ENCODE assay signal across 16 cellular contexts in genomic region chr16:54843424-54843750, GRCh38.
DNase-seq lines count a peak whose midpoint lies in the region; ATAC-seq and TF ChIP-seq lines count a peak whose summit lies in the region.
"Had no signal": no experiment of that assay in that cellular context is flagged by ENCODE, and none has a peak within 500 bp of the region (broad histone marks: within the 10 kb centered on the region; RNA-seq: fewer than 3 reads in every experiment).

No MANE protein-coding gene starts in this region.

- no peak overlapping the region for H4K8ac ChIP-seq in trophoblast cell (ENCODE audit: low read depth, low read length)

- no peak overlapping the region for H2BK12ac ChIP-seq in trophoblast cell (ENCODE audit: low read length)

- peaks cover 16% of the 10 kb centered on the region for H3K4me1 ChIP-seq in MM.1S (ENCODE audit: low read length)
- peaks cover 15% of the 10 kb centered on the region for H3K4me1 ChIP-seq in mammary epithelial cell (ENCODE audit: insufficient read depth, low read length)
- no peaks in the 10 kb centered on the region for H3K4me1 ChIP-seq in trophoblast cell (ENCODE audit: control insufficient read depth in 1 of 2, insufficient read depth in 2 of 2, low read length in 2 of 2)

- no peak overlapping the region; the same call in 1 of the 2 replicates for H3K4me3 ChIP-seq in MM.1S (ENCODE audit: low read length)
- H3K4me3 ChIP-seq in mammary epithelial cell (replicated peaks in 1 of 3; ENCODE audit: insufficient read depth in 1 of 3, low read depth in 2 of 3, low read length in 3 of 3) = no peak overlapping the region
- H3K4me3 ChIP-seq in trophoblast cell (ENCODE audit: low read depth, low read length) = no peak overlapping the region
- H3K4me3 ChIP-seq: GM23338 had no signal

- intact Hi-C loops in mammary epithelial cell (cut with micrococcal nuclease) = no loop called here

- H3K36me3 ChIP-seq in MM.1S (replicated peaks; ENCODE audit: insufficient read depth, low read length) = no peaks in the 10 kb centered on the region
- H3K36me3 ChIP-seq in mammary epithelial cell (ENCODE audit: insufficient read depth, low read length) = no peaks in the 10 kb centered on the region
- no peaks in the 10 kb centered on the region for H3K36me3 ChIP-seq in trophoblast cell (ENCODE audit: control insufficient read depth in 1 of 2, insufficient read depth in 2 of 2, low read length in 2 of 2)

- peak overlapping the region; percentile 76 for H2AFZ ChIP-seq in MM.1S (ENCODE audit: low read length)
- H2AFZ ChIP-seq in mammary epithelial cell (ENCODE audit: low read depth, low read length) = peak overlapping the region; percentile 31
- H2AFZ ChIP-seq in trophoblast cell (ENCODE audit: insufficient read depth, low read length, poor library complexity) = no peak overlapping the region
- H2AFZ ChIP-seq: GM23338 had no signal

- dilution Hi-C loops in mammary epithelial cell (cut with HindIII; ENCODE audit: low sequenced_read_pairs) = no loop called here

- H3K4ac ChIP-seq in trophoblast cell (ENCODE audit: low read depth, low read length) = no peak overlapping the region

- peaks cover 11% of the 10 kb centered on the region for H3F3A ChIP-seq in MM.1S (ENCODE audit: insufficient read depth, low read length)

- in situ Hi-C loops in mammary epithelial cell (cut with MboI; ENCODE audit: low sequenced_read_pairs in 2 of 2) = no loop called here

- H3K79me1 ChIP-seq in trophoblast cell (ENCODE audit: low read length) = no peaks in the 10 kb centered on the region

- H3K14ac ChIP-seq in trophoblast cell (ENCODE audit: low read length) = no peak overlapping the region

- peak; percentile 44 for DNase-seq in MM.1S
- peak; percentile 37 for DNase-seq in mammary epithelial cell
- no peak for DNase-seq in epithelial cell of prostate (ENCODE audit: low read depth, low spot score)
- DNase-seq in trophoblast cell = peak; percentile 4 to 14
- DNase-seq in activated gamma-delta T cell (lab: John Stamatoyannopoulos, UW) = no peak
- DNase-seq in stimulated activated naive CD4-positive, alpha-beta T cell treated with Interleukin-2 at 50 U/mL for 16 hours (lab: John Stamatoyannopoulos, UW) = no peak
- DNase-seq: C1 segment of cervical spinal cord; Calu3; CD4-positive, alpha-beta memory T cell; COR-L47; DMS53; DMS79 treated with DMSO at 0.1 percent for 48 hours; H9 had no signal

- no peak overlapping the region for H4K12ac ChIP-seq in trophoblast cell (ENCODE audit: low read depth, low read length)

- no TSS peak for BruUV-seq in mammary epithelial cell (replicated peaks; lab: Mats Ljungman, UMichigan)

- H3K9ac ChIP-seq in MM.1S (ENCODE audit: low read length) (peak overlapping the region; percentile 30), mammary epithelial cell (ENCODE audit: insufficient read depth, low read length) (no peak overlapping the region), trophoblast cell (ENCODE audit: low read length) (no peak overlapping the region)

- peak overlapping the region; percentile 32 for H3K4me2 ChIP-seq in MM.1S (ENCODE audit: low read depth, low read length)
- peak overlapping the region; percentile 7 for H3K4me2 ChIP-seq in mammary epithelial cell (ENCODE audit: insufficient read depth, low read depth, low read length)
- no peak overlapping the region for H3K4me2 ChIP-seq in trophoblast cell (ENCODE audit: low read length)
- H3K4me2 ChIP-seq: GM23338 had no signal

- H3K18ac ChIP-seq in trophoblast cell (ENCODE audit: low read length) = no peak overlapping the region

- CTCF ChIA-PET in mammary epithelial cell (lab: Charles Lee; ENCODE audit: low non-redundant PET) = no interaction called here

- H3K9me2 ChIP-seq in MM.1S (replicated peaks; ENCODE audit: insufficient read depth, low read length) = no peaks in the 10 kb centered on the region

- H2BK120ac ChIP-seq in trophoblast cell (ENCODE audit: insufficient read depth, low read length, poor library complexity) = no peak overlapping the region

- H4K20me1 ChIP-seq in MM.1S (ENCODE audit: insufficient read depth, low read length) = no peaks in the 10 kb centered on the region
- H4K20me1 ChIP-seq in mammary epithelial cell (ENCODE audit: insufficient read depth, low read length) = no peaks in the 10 kb centered on the region

- no peak overlapping the region for H4K91ac ChIP-seq in trophoblast cell (ENCODE audit: low read depth, low read length)

- no peak overlapping the region for H2AK5ac ChIP-seq in trophoblast cell (ENCODE audit: low read length)

- H3K27me3 ChIP-seq in MM.1S (replicated peaks; ENCODE audit: insufficient read depth, low read length) (no peaks in the 10 kb centered on the region), mammary epithelial cell (ENCODE audit: insufficient read depth, low read length) (no peaks in the 10 kb centered on the region), trophoblast cell (ENCODE audit: insufficient read depth, low read length) (no peaks in the 10 kb centered on the region)

- no peak for TF ChIP-seq CTCF in MM.1S (IDR thresholded peaks at IDR 0.05; ENCODE audit: low read length)
- TF ChIP-seq CTCF in mammary epithelial cell (conservative IDR thresholded peaks at IDR 0.05 in 1 of 2, IDR thresholded peaks at IDR 0.05 in 1 of 2; ENCODE audit: extremely low read depth in 1 of 2, insufficient read depth in 1 of 2, low read depth in 1 of 2, low read length in 2 of 2) = no peak

- H3K9me3 ChIP-seq in MM.1S (replicated peaks; ENCODE audit: insufficient read depth, low read length) (no peaks in the 10 kb centered on the region), mammary epithelial cell (replicated peaks; ENCODE audit: insufficient read depth, low read length) (no peaks in the 10 kb centered on the region), trophoblast cell (ENCODE audit: insufficient read depth, low read depth, low read length) (no peaks in the 10 kb centered on the region)

- no peaks in the 10 kb centered on the region for H3K79me2 ChIP-seq in MM.1S (ENCODE audit: low read length)
- no peaks in the 10 kb centered on the region for H3K79me2 ChIP-seq in mammary epithelial cell (ENCODE audit: insufficient read depth, low read length)
- H3K79me2 ChIP-seq in trophoblast cell (ENCODE audit: control insufficient read depth, insufficient read depth, low read length, poor library complexity) = no peaks in the 10 kb centered on the region

- H3K23ac ChIP-seq in trophoblast cell (ENCODE audit: low read length) = no peak overlapping the region

- WGBS in mammary epithelial cell (ENCODE audit: low coverage, missing lambda C conversion rate) = 50% methylated on average over 1 of the region's 1 CpG
- WGBS in trophoblast cell (ENCODE audit: extremely low coverage, insufficient coverage, insufficient read length) = no CpG with 5 or more reads among the region's 1 CpG

- no peak for ATAC-seq in GM19328 (IDR thresholded peaks at IDR 0.05; ENCODE audit: unreplicated experiment)
- ATAC-seq: GM23338, HCT116 had no signal

- H3K27ac ChIP-seq in MM.1S (ENCODE audit: low read length) (peak overlapping the region; percentile 68), mammary epithelial cell (ENCODE audit: insufficient read depth, low read depth, low read length) (peak overlapping the region; percentile 36), epithelial cell of prostate (peak overlapping the region; percentile 37), trophoblast cell (ENCODE audit: low read depth, low read length) (no peak overlapping the region)

- H2BK5ac ChIP-seq in trophoblast cell (ENCODE audit: low read depth, low read length, poor library complexity) = no peak overlapping the region

Comparison
In these comparisons a context has a peak if more than half of its experiments do, and no peak if none do; other contexts are left out.
1. DNase-seq: peak in MM.1S (single experiment), mammary epithelial cell (single experiment) and trophoblast cell (2 of 2); none in epithelial cell of prostate (single experiment), activated gamma-delta T cell (single experiment) and stimulated activated naive CD4-positive, alpha-beta T cell treated with Interleukin-2 at 50 U/mL for 16 hours (single experiment).